ENCODE assay signal across 1 cellular context in the genomic region with DNA sequence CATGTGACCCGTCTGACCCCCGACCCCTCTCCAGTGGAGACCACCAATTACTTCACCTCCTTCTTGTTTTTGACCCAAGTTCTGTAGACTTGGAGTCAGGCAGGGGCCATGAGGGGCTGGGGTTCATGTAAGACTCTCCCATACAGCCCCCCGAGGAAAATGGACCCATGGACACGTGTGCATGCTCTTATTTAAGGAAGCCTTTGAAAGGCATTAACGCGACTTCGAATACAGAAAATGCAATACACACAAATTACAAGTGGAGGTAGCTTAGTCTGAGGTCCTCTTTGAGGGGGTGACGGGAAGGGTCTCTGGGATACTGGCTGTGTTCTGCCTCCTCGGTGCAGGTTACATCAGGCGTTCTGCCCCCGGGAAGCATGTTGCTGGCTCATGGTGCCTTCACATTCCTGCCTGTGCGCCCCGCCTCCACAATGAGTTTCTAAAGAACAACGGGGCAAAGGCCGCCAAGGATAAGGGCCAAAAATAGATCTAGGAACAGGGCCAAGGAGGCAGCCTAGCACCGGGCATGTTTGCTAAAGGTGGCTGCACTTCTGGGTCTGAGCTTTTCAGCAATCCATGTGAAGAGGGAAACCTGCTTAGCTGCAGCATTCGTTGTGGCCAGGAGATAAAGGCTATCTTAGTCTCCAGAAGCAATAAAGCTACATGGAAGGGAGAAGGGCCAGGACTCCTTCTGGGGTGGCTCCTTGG.
TF ChIP-seq lines count a peak whose summit lies in the region.

No MANE protein-coding gene starts in this region.

TF ChIP-seq in K562, 482 proteins besides CTCF, POLR2A, EP300 and RAD21 (continued from another document and continues in another):
- TF ChIP-seq, protein P1, sequence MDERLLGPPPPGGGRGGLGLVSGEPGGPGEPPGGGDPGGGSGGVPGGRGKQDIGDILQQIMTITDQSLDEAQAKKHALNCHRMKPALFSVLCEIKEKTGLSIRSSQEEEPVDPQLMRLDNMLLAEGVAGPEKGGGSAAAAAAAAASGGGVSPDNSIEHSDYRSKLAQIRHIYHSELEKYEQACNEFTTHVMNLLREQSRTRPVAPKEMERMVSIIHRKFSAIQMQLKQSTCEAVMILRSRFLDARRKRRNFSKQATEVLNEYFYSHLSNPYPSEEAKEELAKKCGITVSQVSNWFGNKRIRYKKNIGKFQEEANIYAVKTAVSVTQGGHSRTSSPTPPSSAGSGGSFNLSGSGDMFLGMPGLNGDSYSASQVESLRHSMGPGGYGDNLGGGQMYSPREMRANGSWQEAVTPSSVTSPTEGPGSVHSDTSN (CRISPR knock-in tag; IDR thresholded peaks at IDR 0.05; ENCODE audit: low read depth): no peak
- TF ChIP-seq, protein P1 (tag; conservative IDR thresholded peaks at IDR 0.05; ENCODE audit: low read depth): no peak
- TF ChIP-seq CBX2 (IDR thresholded peaks at IDR 0.05; ENCODE audit: insufficient read depth, low read length, poor library complexity, severe bottlenecking) (no peak), NRF1 (conservative IDR thresholded peaks at IDR 0.05 in 1 of 2, IDR thresholded peaks at IDR 0.05 in 1 of 2) (no peak), ZNF324 (CRISPR knock-in tag; IDR thresholded peaks at IDR 0.05) (no peak), CHCHD3 (CRISPR knock-in tag; IDR thresholded peaks at IDR 0.05) (no peak), ZBTB1 (CRISPR knock-in tag; IDR thresholded peaks at IDR 0.05; ENCODE audit: borderline replicate concordance, low read depth) (no peak), BHLHE40 (IDR thresholded peaks at IDR 0.05; ENCODE audit: low read length) (no peak), ARNT (IDR thresholded peaks at IDR 0.05) (0 out of 4 replicates have a peak, but pooled peaks of 1 of the 2 experiments have one; percentile 18), ZFP36 (IDR thresholded peaks at IDR 0.05; ENCODE audit: low read depth, low read length, partially characterized antibody) (no peak), HLTF (IDR thresholded peaks at IDR 0.05) (no peak), BRF1 (IDR thresholded peaks at IDR 0.05; ENCODE audit: borderline replicate concordance, extremely low read depth, insufficient read length) (no peak), MAFG (tag; conservative IDR thresholded peaks at IDR 0.05) (no peak), NCOA1 (IDR thresholded peaks at IDR 0.05; ENCODE audit: low read depth) (no peak), MED1 (CRISPR knock-in tag; IDR thresholded peaks at IDR 0.05; ENCODE audit: borderline replicate concordance) (no peak), HNRNPH1 (optimal IDR thresholded peaks at IDR 0.05; ENCODE audit: low read depth, low read length) (no peak), SRSF9 (IDR thresholded peaks at IDR 0.05; ENCODE audit: borderline replicate concordance, low read depth, low read length) (no peak), TCF7 (IDR thresholded peaks at IDR 0.05; ENCODE audit: borderline replicate concordance) (no peak), KHSRP (IDR thresholded peaks at IDR 0.05) (no peak), ZNF133 (CRISPR knock-in tag; IDR thresholded peaks at IDR 0.05) (no peak), HNRNPK (IDR thresholded peaks at IDR 0.05; ENCODE audit: low read depth, low read length, poor library complexity, severe bottlenecking) (no peak), NONO (IDR thresholded peaks at IDR 0.05; ENCODE audit: low read depth in 2 of 2, low read length in 1 of 2) (no peak), NFATC3 (IDR thresholded peaks at IDR 0.05) (no peak), NFIC (IDR thresholded peaks at IDR 0.05) (peak; percentile 93), POLR2AphosphoS5 (IDR thresholded peaks at IDR 0.05; ENCODE audit: control insufficient read depth, insufficient read depth, low read depth, low read length) (peak; percentile 87), JUN (IDR thresholded peaks at IDR 0.05; ENCODE audit: borderline replicate concordance, low read depth, low read length) (no peak), JUN (CRISPR knock-in tag; IDR thresholded peaks at IDR 0.05; ENCODE audit: borderline replicate concordance) (no peak), SP2 (IDR thresholded peaks at IDR 0.05; ENCODE audit: extremely low read depth, low read depth, low read length, poor library complexity, severe bottlenecking) (no peak), TBL1XR1 (IDR thresholded peaks at IDR 0.05; ENCODE audit: low read length in 2 of 2) (peak in 1 of 2 experiments; percentile 86; a peak in 2 of 4 replicates), NR1H2 (CRISPR knock-in tag; IDR thresholded peaks at IDR 0.05) (no peak), EGR1 (conservative IDR thresholded peaks at IDR 0.05) (no peak; the same call in 1 of the 2 replicates), DACH1 (IDR thresholded peaks at IDR 0.05; ENCODE audit: partially characterized antibody) (no peak), STAG1 (CRISPR knock-in tag; IDR thresholded peaks at IDR 0.05; ENCODE audit: borderline replicate concordance) (no peak), MCM3 (IDR thresholded peaks at IDR 0.05) (no peak), KLF13 (tag; IDR thresholded peaks at IDR 0.05; ENCODE audit: borderline replicate concordance, low read depth) (no peak), ZNF764 (CRISPR knock-in tag; IDR thresholded peaks at IDR 0.05; ENCODE audit: low read depth) (no peak), SRF (CRISPR knock-in tag; IDR thresholded peaks at IDR 0.05) (no peak), NR2C1 (IDR thresholded peaks at IDR 0.05) (peak; percentile 44), NR2C1 (tag; IDR thresholded peaks at IDR 0.05) (peak; percentile 60), ZNF384 (IDR thresholded peaks at IDR 0.05; ENCODE audit: low read depth, low read length) (no peak), POLR2B (IDR thresholded peaks at IDR 0.05; ENCODE audit: low read depth, partially characterized antibody) (no peak), RBFOX2 (IDR thresholded peaks at IDR 0.05; ENCODE audit: low read depth, low read length) (peak; percentile 44; the same call in 1 of the 2 replicates), DMBX1 (CRISPR knock-in tag; IDR thresholded peaks at IDR 0.05; ENCODE audit: borderline replicate concordance) (peak; percentile 3; the same call in 1 of the 2 replicates), NCOA6 (IDR thresholded peaks at IDR 0.05) (no peak), FOXJ2 (tag; IDR thresholded peaks at IDR 0.05) (no peak), ARHGAP35 (IDR thresholded peaks at IDR 0.05; ENCODE audit: partially characterized antibody) (no peak), ZNF75A (CRISPR knock-in tag; IDR thresholded peaks at IDR 0.05) (no peak), ZNF778 (CRISPR knock-in tag; IDR thresholded peaks at IDR 0.05) (no peak), HDGF (IDR thresholded peaks at IDR 0.05) (no peak), FOXJ3 (CRISPR knock-in tag; IDR thresholded peaks at IDR 0.05) (no peak), ARID2 (IDR thresholded peaks at IDR 0.05) (no peak), SP1 (CRISPR knock-in tag; IDR thresholded peaks at IDR 0.05) (no peak)
- TF ChIP-seq, protein P2, sequence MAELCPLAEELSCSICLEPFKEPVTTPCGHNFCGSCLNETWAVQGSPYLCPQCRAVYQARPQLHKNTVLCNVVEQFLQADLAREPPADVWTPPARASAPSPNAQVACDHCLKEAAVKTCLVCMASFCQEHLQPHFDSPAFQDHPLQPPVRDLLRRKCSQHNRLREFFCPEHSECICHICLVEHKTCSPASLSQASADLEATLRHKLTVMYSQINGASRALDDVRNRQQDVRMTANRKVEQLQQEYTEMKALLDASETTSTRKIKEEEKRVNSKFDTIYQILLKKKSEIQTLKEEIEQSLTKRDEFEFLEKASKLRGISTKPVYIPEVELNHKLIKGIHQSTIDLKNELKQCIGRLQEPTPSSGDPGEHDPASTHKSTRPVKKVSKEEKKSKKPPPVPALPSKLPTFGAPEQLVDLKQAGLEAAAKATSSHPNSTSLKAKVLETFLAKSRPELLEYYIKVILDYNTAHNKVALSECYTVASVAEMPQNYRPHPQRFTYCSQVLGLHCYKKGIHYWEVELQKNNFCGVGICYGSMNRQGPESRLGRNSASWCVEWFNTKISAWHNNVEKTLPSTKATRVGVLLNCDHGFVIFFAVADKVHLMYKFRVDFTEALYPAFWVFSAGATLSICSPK (IDR thresholded peaks at IDR 0.05; ENCODE audit: borderline replicate concordance): no peak
- TF ChIP-seq, protein P3, sequence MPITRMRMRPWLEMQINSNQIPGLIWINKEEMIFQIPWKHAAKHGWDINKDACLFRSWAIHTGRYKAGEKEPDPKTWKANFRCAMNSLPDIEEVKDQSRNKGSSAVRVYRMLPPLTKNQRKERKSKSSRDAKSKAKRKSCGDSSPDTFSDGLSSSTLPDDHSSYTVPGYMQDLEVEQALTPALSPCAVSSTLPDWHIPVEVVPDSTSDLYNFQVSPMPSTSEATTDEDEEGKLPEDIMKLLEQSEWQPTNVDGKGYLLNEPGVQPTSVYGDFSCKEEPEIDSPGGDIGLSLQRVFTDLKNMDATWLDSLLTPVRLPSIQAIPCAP (CRISPR knock-in tag; IDR thresholded peaks at IDR 0.05; ENCODE audit: borderline replicate concordance): no peak
- TF ChIP-seq, protein P4, sequence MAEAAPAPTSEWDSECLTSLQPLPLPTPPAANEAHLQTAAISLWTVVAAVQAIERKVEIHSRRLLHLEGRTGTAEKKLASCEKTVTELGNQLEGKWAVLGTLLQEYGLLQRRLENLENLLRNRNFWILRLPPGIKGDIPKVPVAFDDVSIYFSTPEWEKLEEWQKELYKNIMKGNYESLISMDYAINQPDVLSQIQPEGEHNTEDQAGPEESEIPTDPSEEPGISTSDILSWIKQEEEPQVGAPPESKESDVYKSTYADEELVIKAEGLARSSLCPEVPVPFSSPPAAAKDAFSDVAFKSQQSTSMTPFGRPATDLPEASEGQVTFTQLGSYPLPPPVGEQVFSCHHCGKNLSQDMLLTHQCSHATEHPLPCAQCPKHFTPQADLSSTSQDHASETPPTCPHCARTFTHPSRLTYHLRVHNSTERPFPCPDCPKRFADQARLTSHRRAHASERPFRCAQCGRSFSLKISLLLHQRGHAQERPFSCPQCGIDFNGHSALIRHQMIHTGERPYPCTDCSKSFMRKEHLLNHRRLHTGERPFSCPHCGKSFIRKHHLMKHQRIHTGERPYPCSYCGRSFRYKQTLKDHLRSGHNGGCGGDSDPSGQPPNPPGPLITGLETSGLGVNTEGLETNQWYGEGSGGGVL (CRISPR knock-in tag; IDR thresholded peaks at IDR 0.05): no peak
- TF ChIP-seq, protein P5, sequence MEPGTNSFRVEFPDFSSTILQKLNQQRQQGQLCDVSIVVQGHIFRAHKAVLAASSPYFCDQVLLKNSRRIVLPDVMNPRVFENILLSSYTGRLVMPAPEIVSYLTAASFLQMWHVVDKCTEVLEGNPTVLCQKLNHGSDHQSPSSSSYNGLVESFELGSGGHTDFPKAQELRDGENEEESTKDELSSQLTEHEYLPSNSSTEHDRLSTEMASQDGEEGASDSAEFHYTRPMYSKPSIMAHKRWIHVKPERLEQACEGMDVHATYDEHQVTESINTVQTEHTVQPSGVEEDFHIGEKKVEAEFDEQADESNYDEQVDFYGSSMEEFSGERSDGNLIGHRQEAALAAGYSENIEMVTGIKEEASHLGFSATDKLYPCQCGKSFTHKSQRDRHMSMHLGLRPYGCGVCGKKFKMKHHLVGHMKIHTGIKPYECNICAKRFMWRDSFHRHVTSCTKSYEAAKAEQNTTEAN (CRISPR knock-in tag; IDR thresholded peaks at IDR 0.05): no peak
- TF ChIP-seq, protein P6, sequence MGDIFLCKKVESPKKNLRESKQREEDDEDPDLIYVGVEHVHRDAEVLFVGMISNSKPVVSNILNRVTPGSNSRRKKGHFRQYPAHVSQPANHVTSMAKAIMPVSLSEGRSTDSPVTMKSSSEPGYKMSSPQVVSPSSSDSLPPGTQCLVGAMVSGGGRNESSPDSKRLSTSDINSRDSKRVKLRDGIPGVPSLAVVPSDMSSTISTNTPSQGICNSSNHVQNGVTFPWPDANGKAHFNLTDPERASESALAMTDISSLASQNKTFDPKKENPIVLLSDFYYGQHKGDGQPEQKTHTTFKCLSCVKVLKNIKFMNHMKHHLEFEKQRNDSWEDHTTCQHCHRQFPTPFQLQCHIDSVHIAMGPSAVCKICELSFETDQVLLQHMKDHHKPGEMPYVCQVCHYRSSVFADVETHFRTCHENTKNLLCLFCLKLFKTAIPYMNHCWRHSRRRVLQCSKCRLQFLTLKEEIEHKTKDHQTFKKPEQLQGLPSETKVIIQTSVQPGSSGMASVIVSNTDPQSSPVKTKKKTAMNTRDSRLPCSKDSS (IDR thresholded peaks at IDR 0.05; ENCODE audit: low read depth, partially characterized antibody): no peak
- TF ChIP-seq, protein P7, sequence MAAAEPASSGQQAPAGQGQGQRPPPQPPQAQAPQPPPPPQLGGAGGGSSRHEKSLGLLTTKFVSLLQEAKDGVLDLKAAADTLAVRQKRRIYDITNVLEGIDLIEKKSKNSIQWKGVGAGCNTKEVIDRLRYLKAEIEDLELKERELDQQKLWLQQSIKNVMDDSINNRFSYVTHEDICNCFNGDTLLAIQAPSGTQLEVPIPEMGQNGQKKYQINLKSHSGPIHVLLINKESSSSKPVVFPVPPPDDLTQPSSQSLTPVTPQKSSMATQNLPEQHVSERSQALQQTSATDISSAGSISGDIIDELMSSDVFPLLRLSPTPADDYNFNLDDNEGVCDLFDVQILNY (CRISPR knock-in tag; IDR thresholded peaks at IDR 0.05): 0 out of 2 replicates have a peak, but pooled peaks have one; percentile 37
- TF ChIP-seq, protein P8, sequence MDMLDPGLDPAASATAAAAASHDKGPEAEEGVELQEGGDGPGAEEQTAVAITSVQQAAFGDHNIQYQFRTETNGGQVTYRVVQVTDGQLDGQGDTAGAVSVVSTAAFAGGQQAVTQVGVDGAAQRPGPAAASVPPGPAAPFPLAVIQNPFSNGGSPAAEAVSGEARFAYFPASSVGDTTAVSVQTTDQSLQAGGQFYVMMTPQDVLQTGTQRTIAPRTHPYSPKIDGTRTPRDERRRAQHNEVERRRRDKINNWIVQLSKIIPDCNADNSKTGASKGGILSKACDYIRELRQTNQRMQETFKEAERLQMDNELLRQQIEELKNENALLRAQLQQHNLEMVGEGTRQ (CRISPR knock-in tag; IDR thresholded peaks at IDR 0.05): no peak
